Comparison of ENCODE assay signal across 2 cellular contexts in the genomic region with DNA sequence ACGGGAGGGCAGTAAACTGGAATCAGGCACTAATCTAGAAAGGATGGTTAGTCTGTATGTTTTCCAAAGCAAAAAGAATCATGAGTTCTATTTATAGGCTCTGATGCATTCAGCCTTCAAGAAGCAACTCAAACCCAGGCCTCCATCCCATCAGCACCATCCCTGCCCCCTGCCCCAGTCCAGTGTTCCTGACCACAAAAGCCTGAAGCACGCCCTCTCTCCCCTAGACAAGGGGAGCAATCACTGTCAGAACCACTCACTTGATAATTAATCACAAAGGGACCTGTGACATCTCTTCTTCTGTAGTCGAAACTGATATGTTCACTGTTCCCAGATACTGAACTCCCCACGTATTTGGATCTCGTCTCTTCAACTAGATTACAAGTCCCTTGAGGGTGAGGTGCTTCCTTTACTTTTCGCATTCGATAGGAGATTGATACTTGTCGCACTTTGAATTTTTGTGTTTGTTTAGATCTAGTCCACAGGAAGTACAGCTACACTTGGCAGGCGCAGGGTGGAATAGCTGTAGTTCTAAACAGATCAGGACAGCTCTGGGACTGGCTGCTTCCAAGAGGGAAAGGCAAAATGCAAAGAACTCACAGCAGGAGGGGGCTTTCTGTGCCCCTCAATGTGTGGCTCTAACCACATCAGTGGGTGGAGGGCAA.
TF ChIP-seq lines count a peak whose summit lies in the region.

No MANE protein-coding gene starts in this region.

TF ChIP-seq in IMR-90, 13 proteins besides CTCF, POLR2A, EP300 and RAD21:
- TF ChIP-seq BHLHE40 (IDR thresholded peaks at IDR 0.05; ENCODE audit: low read depth, low read length) (no peak), MAZ (IDR thresholded peaks at IDR 0.05; ENCODE audit: borderline replicate concordance, low read depth, low read length) (no peak)

TF ChIP-seq in endothelial cell of umbilical vein, 7 proteins besides CTCF, POLR2A, EP300 and RAD21:
- no peak for TF ChIP-seq MYC (IDR thresholded peaks at IDR 0.05; ENCODE audit: low read depth, low read length)
- TF ChIP-seq FOS (IDR thresholded peaks at IDR 0.05; ENCODE audit: borderline replicate concordance, insufficient read depth, low read length) = no peak
- TF ChIP-seq JUN (IDR thresholded peaks at IDR 0.05; ENCODE audit: borderline replicate concordance, insufficient read depth, insufficient read length, low read depth) = no peak
- no peak for TF ChIP-seq GATA2 (IDR thresholded peaks at IDR 0.05; ENCODE audit: insufficient read depth, insufficient read length, low read depth, low read length)
- TF ChIP-seq POLR2AphosphoS5 (IDR thresholded peaks at IDR 0.05; ENCODE audit: insufficient read depth, low read depth, low read length) = no peak
- TF ChIP-seq EZH2 (IDR thresholded peaks at IDR 0.05; ENCODE audit: borderline replicate concordance, low read depth, low read length, severe bottlenecking) = no peak
- TF ChIP-seq, protein P1, sequence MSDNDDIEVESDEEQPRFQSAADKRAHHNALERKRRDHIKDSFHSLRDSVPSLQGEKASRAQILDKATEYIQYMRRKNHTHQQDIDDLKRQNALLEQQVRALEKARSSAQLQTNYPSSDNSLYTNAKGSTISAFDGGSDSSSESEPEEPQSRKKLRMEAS (IDR thresholded peaks at IDR 0.05; ENCODE audit: insufficient read depth, insufficient read length) = no peak
